In genomic region chr7:65798111-65799075, GRCh38 we compare ENCODE assay signal across 10 cellular contexts.
DNase-seq lines count a peak whose midpoint lies in the region; ATAC-seq and TF ChIP-seq lines count a peak whose summit lies in the region.
"Had no signal": no experiment of that assay in that cellular context is flagged by ENCODE, and none has a peak within 500 bp of the region (broad histone marks: within the 10 kb centered on the region; RNA-seq: fewer than 3 reads in every experiment).

No MANE protein-coding gene starts in this region.

- BruUV-seq in Panc1 (replicated peaks; lab: Mats Ljungman, UMichigan) = no TSS peak

- no peaks in the 10 kb centered on the region for H3K9me3 Mint-ChIP-seq in activated T-cell treated with anti-CD3 and anti-CD28 coated beads, Interleukin-2, amount 50 U/mL, for 72 hours

- POLR2A ChIA-PET in Panc1 (lab: Charles Lee) = no interaction called here

- H3K27me3 ChIP-seq in Panc1 (ENCODE audit: control insufficient read depth, insufficient read depth, low read length) (no peaks in the 10 kb centered on the region), esophagus muscularis mucosa (no peaks in the 10 kb centered on the region)

- CTCF ChIA-PET in Panc1 (lab: Charles Lee) = interaction anchor here (0.7 kb wide), 1 partner anchor 10 kb away, joined by 3 read pairs; no protein-coding TSS in a partner anchor

- TF ChIP-seq EP300 in esophagus muscularis mucosa (IDR thresholded peaks at IDR 0.05) = no peak

- peak; percentile 57 to 82 for ATAC-seq in activated T-cell treated with anti-CD3 and anti-CD28 coated beads, Interleukin-2, amount 50 U/mL, for 72 hours (replicated peaks in 1 of 2)
- ATAC-seq in HG02938 (IDR thresholded peaks at IDR 0.05; ENCODE audit: unreplicated experiment) (peak; percentile 99), Panc1 (peak; percentile 58; the same call in 1 of the 2 replicates)

- peak overlapping the region; percentile 35 for H3K27ac Mint-ChIP-seq in activated T-cell treated with anti-CD3 and anti-CD28 coated beads, Interleukin-2, amount 50 U/mL, for 72 hours

- TF ChIP-seq POLR2A in esophagus muscularis mucosa (IDR thresholded peaks at IDR 0.05; ENCODE audit: low read depth) = no peak

- 90 to 96% methylated on average over 4 of the region's 5 CpGs for WGBS in mesodermal cell (ENCODE audit: insufficient coverage in 2 of 2), 2 experiments
- 83% methylated on average over 5 of the region's 5 CpGs for WGBS in esophagus muscularis mucosa

- H3K27ac ChIP-seq in Panc1 (ENCODE audit: low read length) (no peak overlapping the region), mesodermal cell (ENCODE audit: low read depth, low read length, severe bottlenecking) (peak overlapping the region; percentile 57), esophagus muscularis mucosa (replicated peaks in 1 of 4) (no peak overlapping the region)

- H3K4me1 Mint-ChIP-seq in activated T-cell treated with anti-CD3 and anti-CD28 coated beads, Interleukin-2, amount 50 U/mL, for 72 hours (ENCODE audit: low read depth) = peaks cover 14% of the 10 kb centered on the region

- no peaks in the 10 kb centered on the region for H3K9me3 ChIP-seq in Panc1 (ENCODE audit: control insufficient read depth, insufficient read depth, low read depth, low read length)
- no peaks in the 10 kb centered on the region for H3K9me3 ChIP-seq in mesodermal cell (ENCODE audit: control insufficient read depth, low read length)
- no peaks in the 10 kb centered on the region for H3K9me3 ChIP-seq in esophagus muscularis mucosa

- TF ChIP-seq CTCF in Panc1 (IDR thresholded peaks at IDR 0.05) = no peak
- TF ChIP-seq CTCF in esophagus muscularis mucosa (IDR thresholded peaks at IDR 0.05) = no peak

- no peaks in the 10 kb centered on the region for H3K4me1 ChIP-seq in Panc1 (ENCODE audit: control insufficient read depth, insufficient read depth, low read length)
- peaks cover 25% of the 10 kb centered on the region for H3K4me1 ChIP-seq in mesodermal cell (ENCODE audit: control insufficient read depth, insufficient read depth, low read length, poor library complexity, severe bottlenecking)
- H3K4me1 ChIP-seq in esophagus muscularis mucosa = peaks cover 0 to 14% (median 8%) of the 10 kb centered on the region in 4 donors

- peak overlapping the region in 1 of 2 donors; percentile 56 for H3K4me3 Mint-ChIP-seq in activated T-cell treated with anti-CD3 and anti-CD28 coated beads, Interleukin-2, amount 50 U/mL, for 72 hours

- H3K4me3 ChIP-seq in Panc1 (ENCODE audit: low read depth in 2 of 2, low read length in 2 of 2) = no peak overlapping the region
- no peak overlapping the region for H3K4me3 ChIP-seq in mesodermal cell (ENCODE audit: extremely low read depth, insufficient read depth, low read length, poor library complexity, severe bottlenecking)
- H3K4me3 ChIP-seq in esophagus muscularis mucosa = no peak overlapping the region
- H3K4me3 ChIP-seq: skin epidermis had no signal

- no peaks in the 10 kb centered on the region for H3K27me3 Mint-ChIP-seq in activated T-cell treated with anti-CD3 and anti-CD28 coated beads, Interleukin-2, amount 50 U/mL, for 72 hours (ENCODE audit: low read depth)

- in situ Hi-C loops in Panc1 (cut with HindIII; ENCODE audit: low pct_unique_long_range_greater_than_20kb, low sequenced_read_pairs) = no loop called here

- H3K36me3 Mint-ChIP-seq in activated T-cell treated with anti-CD3 and anti-CD28 coated beads, Interleukin-2, amount 50 U/mL, for 72 hours (ENCODE audit: insufficient read depth in 2 of 2) = peaks cover 1 to 2% of the 10 kb centered on the region in 2 donors

- DNase-seq in activated T-cell treated with anti-CD3 and anti-CD28 coated beads, Interleukin-2, amount 50 U/mL, for 72 hours = no peak
- no peak for DNase-seq in activated T-cell treated with anti-CD3 and anti-CD28 coated beads for 4 hours
- DNase-seq in Panc1 (ENCODE audit: low read depth, low spot score) = no peak
- DNase-seq in hypothalamus (lab: John Stamatoyannopoulos, UW) = no peak
- no peak for DNase-seq in esophagus muscularis mucosa (ENCODE audit: extremely low spot score)
- no peak for DNase-seq in GDM1 (lab: John Stamatoyannopoulos, UW)
- DNase-seq: DND-41 had no signal

- H3K36me3 ChIP-seq in Panc1 (ENCODE audit: control insufficient read depth, insufficient read depth, low read length) = no peaks in the 10 kb centered on the region
- H3K36me3 ChIP-seq in mesodermal cell (ENCODE audit: control insufficient read depth, insufficient read depth, low read length) = no peaks in the 10 kb centered on the region
- H3K36me3 ChIP-seq in esophagus muscularis mucosa = peaks cover 0 to 5% (median 0%) of the 10 kb centered on the region in 4 donors

- intact Hi-C loops in Panc1 (cut with micrococcal nuclease; ENCODE audit: unreplicated experiment) = no loop called here
- intact Hi-C loops in esophagus muscularis mucosa (cut with DNase I) = no loop called here
